In the genomic region with DNA sequence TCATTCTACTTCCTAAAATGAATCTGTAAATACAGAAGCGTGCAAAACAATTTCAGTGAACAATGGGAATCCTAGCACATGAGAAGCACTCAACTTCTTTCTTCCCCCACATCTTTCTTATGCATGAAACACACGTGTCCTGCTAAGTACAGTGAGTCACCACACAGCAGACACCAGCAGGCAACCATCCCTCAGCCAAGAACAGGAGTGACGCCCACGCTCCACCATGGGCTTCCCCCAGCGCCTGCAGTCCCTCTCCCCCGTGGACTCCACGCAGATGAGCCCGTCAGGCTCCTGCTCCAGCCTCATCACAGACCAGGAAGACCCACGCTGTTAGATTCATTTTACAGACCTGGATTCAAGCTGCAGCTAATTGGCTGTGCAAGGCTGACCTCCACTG, we compare ENCODE assay signal across 19 cellular contexts. TPM values are rescaled to one million over a fixed set of nuclear protein-coding genes. Genes with fewer than 3 reads are reported as not detected.
A peak's percentile ranks its signal among the peaks of the same experiment; 100 is the strongest.
DNase-seq lines count a peak whose midpoint lies in the region; FAIRE-seq and TF ChIP-seq lines count a peak whose summit lies in the region.
"Had no signal": no experiment of that assay in that cellular context is flagged by ENCODE, and none has a peak within 500 bp of the region (broad histone marks: within the 10 kb centered on the region; RNA-seq: fewer than 3 reads in every experiment).

No MANE protein-coding gene starts in this region.

- no peak overlapping the region for H2BK15ac ChIP-seq in mesendoderm (replicated peaks; ENCODE audit: low read depth)

- TF ChIP-seq CTCF in bronchial epithelial cell (IDR thresholded peaks at IDR 0.05; ENCODE audit: insufficient read depth, low read length, severe bottlenecking) (no peak), smooth muscle cell (IDR thresholded peaks at IDR 0.05; ENCODE audit: borderline replicate concordance, insufficient read depth, poor library complexity, severe bottlenecking) (no peak), GM10266 (IDR thresholded peaks at IDR 0.05; ENCODE audit: control insufficient read depth, insufficient read depth, low read depth, missing control alignments) (no peak), sigmoid colon (IDR thresholded peaks at IDR 0.05) (no peak)

- no CpG with 5 or more reads among the region's 9 CpGs for WGBS in mesendoderm (ENCODE audit: extremely low coverage, insufficient coverage, low lambda C conversion rate)
- 31% methylated on average over 9 of the region's 9 CpGs for WGBS in smooth muscle cell (ENCODE audit: low lambda C conversion rate)
- WGBS in sigmoid colon, 2 donors: 35 to 36% methylated on average over 9 of the region's 9 CpGs

- DNase-seq in Ammon's horn (ENCODE audit: low spot score): peak; percentile 42
- DNase-seq in HS-5 (ENCODE audit: low read depth): peak; percentile 2
- peak; percentile 24 for DNase-seq in bronchial epithelial cell (ENCODE audit: low read depth)
- no peak for DNase-seq in mesendoderm
- no peak for DNase-seq in NCI-H774 (lab: John Stamatoyannopoulos, UW)
- no peak for DNase-seq in smooth muscle cell (lab: John Stamatoyannopoulos, UW; ENCODE audit: unreplicated experiment)
- DNase-seq in GM10266 (ENCODE audit: extremely low spot score): no peak
- DNase-seq in sigmoid colon: no peak
- DNase-seq: activated CD8-positive, alpha-beta memory T cell treated with anti-CD3 and anti-CD28 coated beads, Interleukin-2, amount 50 U/mL, for 48 hours; activated naive CD4-positive, alpha-beta T cell; DMS79; lower lobe of right lung; NCI-H1105 treated with DMSO at 0.1 percent for 48 hours; NCI-H2171 treated with DMSO at 0.1 percent for 48 hours; NK-92 treated with Interleukin-12 subunit alpha and Interleukin-12 subunit beta, amount 100 ng/mL, for 24 hours; SIG-M5; testis had no signal

- H3K9me3 ChIP-seq in smooth muscle cell (replicated peaks; ENCODE audit: low read depth): no peaks in the 10 kb centered on the region
- peaks cover 0 to 6% (median 3%) of the 10 kb centered on the region in 4 donors for H3K9me3 ChIP-seq in sigmoid colon
- H3K9me3 ChIP-seq: lower lobe of right lung, testis had no signal

- no peak overlapping the region for H3K23ac ChIP-seq in mesendoderm (ENCODE audit: low read length)

- H3K4me1 ChIP-seq in mesendoderm (ENCODE audit: control insufficient read depth, low read depth, low read length): peaks cover 3% of the 10 kb centered on the region
- peaks cover 13% of the 10 kb centered on the region for H3K4me1 ChIP-seq in smooth muscle cell (ENCODE audit: low read depth)
- H3K4me1 ChIP-seq in sigmoid colon: peaks cover 0 to 22% (median 18%) of the 10 kb centered on the region in 4 donors

- H3K4ac ChIP-seq in mesendoderm (ENCODE audit: low read depth, low read length): no peak overlapping the region

- no peak overlapping the region for H3K27ac ChIP-seq in mesendoderm (ENCODE audit: low read depth, low read length)
- no peak overlapping the region for H3K27ac ChIP-seq in smooth muscle cell (ENCODE audit: low read depth)
- no peak overlapping the region for H3K27ac ChIP-seq in sigmoid colon
- H3K27ac ChIP-seq: C4-2B, lower lobe of right lung, testis had no signal

- H3K79me2 ChIP-seq in mesendoderm (ENCODE audit: control insufficient read depth, insufficient read depth, low read length) (no peaks in the 10 kb centered on the region), smooth muscle cell (ENCODE audit: low read depth) (no peaks in the 10 kb centered on the region)

- FAIRE-seq in bronchial epithelial cell (lab: Jason Lieb, UNC): no peak

- H4K5ac ChIP-seq in mesendoderm (ENCODE audit: low read length): no peak overlapping the region

- H3K56ac ChIP-seq in mesendoderm (ENCODE audit: low read length): peak overlapping the region; percentile 11

- H3K27me3 ChIP-seq in bronchial epithelial cell (ENCODE audit: control insufficient read depth, insufficient read depth, low read length) (peaks cover 29% of the 10 kb centered on the region), mesendoderm (ENCODE audit: insufficient read depth, low read length, poor library complexity) (peaks cover 23% of the 10 kb centered on the region), smooth muscle cell (ENCODE audit: low read depth) (peaks cover 66% of the 10 kb centered on the region), sigmoid colon (peaks cover 18 to 100% (median 84%) of the 10 kb centered on the region in 3 donors)
- H3K27me3 ChIP-seq: testis had no signal

- H3K18ac ChIP-seq in mesendoderm (ENCODE audit: low read length): no peak overlapping the region

- no peak overlapping the region for H2AK5ac ChIP-seq in mesendoderm (ENCODE audit: low read length)

- H3F3A ChIP-seq in smooth muscle cell (ENCODE audit: low read depth): no peaks in the 10 kb centered on the region

- intact Hi-C loops in sigmoid colon (cut with DNase I): no loop called here

- H3K4me3 ChIP-seq in bronchial epithelial cell (ENCODE audit: low read depth, low read length) (no peak overlapping the region), mesendoderm (ENCODE audit: low read length) (no peak overlapping the region), smooth muscle cell (no peak overlapping the region), sigmoid colon (no peak overlapping the region)
- H3K4me3 ChIP-seq: lower lobe of right lung, testis had no signal

- H3K9ac ChIP-seq in mesendoderm (ENCODE audit: low read length) (no peak overlapping the region), smooth muscle cell (ENCODE audit: low read depth) (no peak overlapping the region)

- H2BK5ac ChIP-seq in mesendoderm (ENCODE audit: low read length): no peak overlapping the region

- TF ChIP-seq EP300 in sigmoid colon (IDR thresholded peaks at IDR 0.05): no peak

- no peak overlapping the region for H2BK120ac ChIP-seq in mesendoderm (ENCODE audit: low read depth, low read length)

- H4K8ac ChIP-seq in mesendoderm (ENCODE audit: low read depth, low read length): no peak overlapping the region

- H3K4me2 ChIP-seq in mesendoderm (ENCODE audit: low read length) (no peak overlapping the region), smooth muscle cell (no peak overlapping the region)

- no peaks in the 10 kb centered on the region for H3K36me3 ChIP-seq in bronchial epithelial cell (ENCODE audit: control insufficient read depth, insufficient read depth, low read length)
- no peaks in the 10 kb centered on the region for H3K36me3 ChIP-seq in mesendoderm (ENCODE audit: control insufficient read depth, insufficient read depth, low read length)
- no peaks in the 10 kb centered on the region for H3K36me3 ChIP-seq in smooth muscle cell (ENCODE audit: low read depth)
- H3K36me3 ChIP-seq in sigmoid colon: no peaks in the 10 kb centered on the region
- H3K36me3 ChIP-seq: lower lobe of right lung had no signal

- TF ChIP-seq POLR2A in sigmoid colon (IDR thresholded peaks at IDR 0.05): no peak

- no peaks in the 10 kb centered on the region for H3K79me1 ChIP-seq in mesendoderm (ENCODE audit: low read length)

- H4K20me1 ChIP-seq in smooth muscle cell (ENCODE audit: low read depth): no peaks in the 10 kb centered on the region

- no peak overlapping the region for H2AFZ ChIP-seq in smooth muscle cell (ENCODE audit: low read depth)

RNA-seq across cellular contexts. Expression of a gene that starts 16.8 kb away (rescaled TPM):
- total RNA-seq in bronchial epithelial cell (not detected in 2 replicates), smooth muscle cell (0.09 TPM in 1 of 2 replicates, not detected in the other), sigmoid colon (1 to 10 TPM in 2 of 4 donors, not detected in 2; 1.1 to 1.7 TPM)
- 0.38 TPM for polyA plus RNA-seq in mesendoderm (2013, experiment 1 of 2)
- polyA plus RNA-seq in mesendoderm (2013, experiment 2 of 2): 0.34 TPM
- polyA plus RNA-seq in smooth muscle cell (not detected in 2 replicates), sigmoid colon (not detected)
- total RNA-seq: fibroblast of lung, lower lobe of right lung had no signal
- polyA plus RNA-seq: fibroblast of lung had no signal

Comparison
In these comparisons a context has a peak if more than half of its experiments do, and no peak if none do; other contexts are left out.
1. DNase-seq: peak in Ammon's horn (single experiment), HS-5 (single experiment) and bronchial epithelial cell (single experiment); none in mesendoderm (single experiment), NCI-H774 (single experiment), smooth muscle cell (single experiment), GM10266 (single experiment) and sigmoid colon (single experiment).